ENCODE assay signal across 1 cellular context in the genomic region with DNA sequence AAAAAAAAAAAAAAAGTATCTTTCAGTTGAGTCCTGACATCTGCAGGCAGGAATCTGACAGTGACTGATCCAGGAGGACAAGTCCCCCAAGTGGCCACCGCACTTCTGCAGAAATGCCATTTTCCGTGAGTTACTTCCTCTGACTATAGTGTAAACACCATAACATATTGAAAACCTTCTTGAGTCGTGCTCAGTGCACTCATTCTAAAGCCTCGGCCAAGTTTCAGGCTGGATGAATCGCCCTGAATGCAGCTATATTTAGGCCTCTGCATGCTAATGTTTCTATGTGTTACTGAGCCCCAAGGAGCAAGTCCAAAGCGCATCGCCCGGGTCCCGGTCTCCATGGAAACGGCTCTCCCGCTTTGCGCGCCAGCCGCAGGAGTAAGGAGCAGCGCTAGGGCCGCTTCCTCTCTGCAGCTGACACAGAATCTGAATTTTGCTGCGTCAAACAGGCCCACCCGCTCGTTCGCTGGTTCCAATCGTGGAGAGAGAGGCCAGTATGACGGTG.
TF ChIP-seq lines count a peak whose summit lies in the region.

No MANE protein-coding gene starts in this region.

TF ChIP-seq in IMR-90, 13 proteins besides CTCF, POLR2A, EP300 and RAD21 (continued from another document):
- TF ChIP-seq, protein P1, sequence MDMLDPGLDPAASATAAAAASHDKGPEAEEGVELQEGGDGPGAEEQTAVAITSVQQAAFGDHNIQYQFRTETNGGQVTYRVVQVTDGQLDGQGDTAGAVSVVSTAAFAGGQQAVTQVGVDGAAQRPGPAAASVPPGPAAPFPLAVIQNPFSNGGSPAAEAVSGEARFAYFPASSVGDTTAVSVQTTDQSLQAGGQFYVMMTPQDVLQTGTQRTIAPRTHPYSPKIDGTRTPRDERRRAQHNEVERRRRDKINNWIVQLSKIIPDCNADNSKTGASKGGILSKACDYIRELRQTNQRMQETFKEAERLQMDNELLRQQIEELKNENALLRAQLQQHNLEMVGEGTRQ (IDR thresholded peaks at IDR 0.05; ENCODE audit: low read depth, low read length), result no peak
- no peak for TF ChIP-seq MAZ (IDR thresholded peaks at IDR 0.05; ENCODE audit: borderline replicate concordance, low read depth, low read length)
- TF ChIP-seq NFE2L2 (IDR thresholded peaks at IDR 0.05; ENCODE audit: low read depth, low read length), result no peak
- TF ChIP-seq, protein P2, sequence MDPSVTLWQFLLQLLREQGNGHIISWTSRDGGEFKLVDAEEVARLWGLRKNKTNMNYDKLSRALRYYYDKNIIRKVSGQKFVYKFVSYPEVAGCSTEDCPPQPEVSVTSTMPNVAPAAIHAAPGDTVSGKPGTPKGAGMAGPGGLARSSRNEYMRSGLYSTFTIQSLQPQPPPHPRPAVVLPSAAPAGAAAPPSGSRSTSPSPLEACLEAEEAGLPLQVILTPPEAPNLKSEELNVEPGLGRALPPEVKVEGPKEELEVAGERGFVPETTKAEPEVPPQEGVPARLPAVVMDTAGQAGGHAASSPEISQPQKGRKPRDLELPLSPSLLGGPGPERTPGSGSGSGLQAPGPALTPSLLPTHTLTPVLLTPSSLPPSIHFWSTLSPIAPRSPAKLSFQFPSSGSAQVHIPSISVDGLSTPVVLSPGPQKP (IDR thresholded peaks at IDR 0.05; ENCODE audit: borderline replicate concordance, low read depth, low read length), result no peak
- TF ChIP-seq RFX5 (IDR thresholded peaks at IDR 0.05; ENCODE audit: low read depth, low read length), result no peak
- no peak for TF ChIP-seq CHD1 (IDR thresholded peaks at IDR 0.05; ENCODE audit: low read depth, low read length)
